ENCODE assay signal across 12 cellular contexts in the genomic region with DNA sequence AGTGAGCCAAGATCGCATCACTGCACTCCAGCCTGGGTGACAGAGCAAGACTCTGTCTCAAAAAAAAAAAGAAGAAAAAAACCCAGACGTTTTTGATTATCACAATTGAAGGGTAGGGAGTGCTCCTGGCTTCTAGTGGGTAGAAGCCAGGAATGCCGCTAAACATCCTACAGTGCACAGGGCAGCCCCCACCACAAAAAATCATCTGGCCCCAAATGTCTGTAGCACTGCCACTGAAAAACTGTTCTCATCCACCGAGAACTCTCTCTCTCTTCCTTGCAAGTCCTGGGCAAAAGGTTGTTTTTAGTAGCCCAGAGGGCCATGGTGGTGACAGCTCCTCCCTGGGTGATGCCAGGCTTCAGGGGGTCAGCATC. TPM values are rescaled to one million over a fixed set of nuclear protein-coding genes. Genes with fewer than 3 reads are reported as not detected.
DNase-seq lines count a peak whose midpoint lies in the region; FAIRE-seq and TF ChIP-seq lines count a peak whose summit lies in the region.
"Had no signal": no experiment of that assay in that cellular context is flagged by ENCODE, and none has a peak within 500 bp of the region (broad histone marks: within the 10 kb centered on the region; RNA-seq: fewer than 3 reads in every experiment).

No MANE protein-coding gene starts in this region.

- H3K27me3 ChIP-seq in subcutaneous abdominal adipose tissue (ENCODE audit: control insufficient read depth in 5 of 5, insufficient read depth in 4 of 5, low read length in 5 of 5) = no peaks in the 10 kb centered on the region

- H3K27ac ChIP-seq in HEK293 (ENCODE audit: extremely low read depth, low read depth, low read length) = peak overlapping the region; percentile 44
- H3K27ac ChIP-seq in kidney (ENCODE audit: low read depth in 2 of 2, low read length in 2 of 2) = no peak overlapping the region
- peak overlapping the region; percentile 86 for H3K27ac ChIP-seq in subcutaneous abdominal adipose tissue (ENCODE audit: low read depth, low read length)

- CTCF ChIA-PET in HEK293 (lab: Yijun Ruan, JAX) = interaction anchor here (0.6 to 2.7 kb wide), 3 partner anchors 15 kb away, joined by 3 to 14 read pairs (median 3); no protein-coding TSS in a partner anchor

- DNase-seq in activated T-helper 2 cell treated with anti-CD3 and anti-CD28 coated beads, Interferon-gamma antibody, Interleukin-2, Interleukin-4, amounts not matched to agents 10 μg/mL and 5 μg/mL and 100 μg/mL, durations not matched to agents 14 hours and 24 hours and 36 hours (ENCODE audit: low spot score) = no peak
- DNase-seq in kidney = peak; percentile 35
- no peak for DNase-seq in hippocampal formation (lab: John Stamatoyannopoulos, UW)
- no peak for DNase-seq in head of caudate nucleus
- DNase-seq in GM13977 (ENCODE audit: low spot score) = no peak
- DNase-seq in NCI-H2081 treated with DMSO at 0.1 percent for 48 hours (lab: John Stamatoyannopoulos, UW) = no peak
- DNase-seq: activated CD8-positive, alpha-beta memory T cell treated with anti-CD3 and anti-CD28 coated beads, Interleukin-2, amount 50 U/mL, for 48 hours; DMS79 treated with DMSO at 0.1 percent for 48 hours; NCI-H748 treated with DMSO at 0.1 percent for 48 hours had no signal

- no peaks in the 10 kb centered on the region for H3K27me3 Mint-ChIP-seq in activated T-helper 2 cell treated with anti-CD3 and anti-CD28 coated beads, Interferon-gamma antibody, Interleukin-2, Interleukin-4, amounts not matched to agents 10 μg/mL and 5 μg/mL and 100 μg/mL, durations not matched to agents 14 hours and 24 hours and 36 hours (ENCODE audit: low read depth)

- H3K9ac ChIP-seq in kidney (ENCODE audit: low read length in 2 of 2) (no peak overlapping the region), subcutaneous abdominal adipose tissue (ENCODE audit: low read length in 5 of 5) (no peak overlapping the region)

- peaks cover 18% of the 10 kb centered on the region for H3K4me1 Mint-ChIP-seq in activated T-helper 2 cell treated with anti-CD3 and anti-CD28 coated beads, Interferon-gamma antibody, Interleukin-2, Interleukin-4, amounts not matched to agents 10 μg/mL and 5 μg/mL and 100 μg/mL, durations not matched to agents 14 hours and 24 hours and 36 hours (ENCODE audit: low read depth)

- no peak for FAIRE-seq in kidney (lab: Jason Lieb, UNC)

- no peak overlapping the region for H3K4me3 Mint-ChIP-seq in activated T-helper 2 cell treated with anti-CD3 and anti-CD28 coated beads, Interferon-gamma antibody, Interleukin-2, Interleukin-4, amounts not matched to agents 10 μg/mL and 5 μg/mL and 100 μg/mL, durations not matched to agents 14 hours and 24 hours and 36 hours (ENCODE audit: low read depth)
- H3K4me3 Mint-ChIP-seq: T-helper 1 cell treated with Interleukin-12 subunit alpha and Interleukin-12 subunit beta and Interleukin-4 antibody, amounts not matched to agents 30 μg/mL and 1 μg/mL, for 36 hours had no signal

- H3K9me3 ChIP-seq in HEK293 (ENCODE audit: control insufficient read depth, insufficient read depth, low read depth, low read length) (no peaks in the 10 kb centered on the region), kidney (ENCODE audit: control insufficient read depth in 1 of 2, low read length in 2 of 2) (no peaks in the 10 kb centered on the region), subcutaneous abdominal adipose tissue (ENCODE audit: control insufficient read depth in 5 of 5, low read length in 5 of 5) (no peaks in the 10 kb centered on the region)

- no peaks in the 10 kb centered on the region for H3K36me3 Mint-ChIP-seq in activated T-helper 2 cell treated with anti-CD3 and anti-CD28 coated beads, Interferon-gamma antibody, Interleukin-2, Interleukin-4, amounts not matched to agents 10 μg/mL and 5 μg/mL and 100 μg/mL, durations not matched to agents 14 hours and 24 hours and 36 hours (ENCODE audit: low read depth)

- H3K4me1 ChIP-seq in HEK293 (ENCODE audit: control insufficient read depth, insufficient read depth, low read length) = peaks cover 17% of the 10 kb centered on the region
- peaks cover 10% of the 10 kb centered on the region in 2 donors for H3K4me1 ChIP-seq in kidney (ENCODE audit: control insufficient read depth in 1 of 2, insufficient read depth in 1 of 2, low read depth in 1 of 2, low read length in 2 of 2)
- peaks cover 0 to 42% (median 29%) of the 10 kb centered on the region in 5 donors for H3K4me1 ChIP-seq in subcutaneous abdominal adipose tissue (ENCODE audit: control insufficient read depth in 5 of 5, insufficient read depth in 5 of 5, low read length in 5 of 5)

- TF ChIP-seq CTCF in HEK293 (tag by site-specific recombination; IDR thresholded peaks at IDR 0.05) (no peak), kidney (IDR thresholded peaks at IDR 0.05; ENCODE audit: borderline replicate concordance, extremely low read depth, insufficient read depth) (no peak), GM13977 (IDR thresholded peaks at IDR 0.05; ENCODE audit: extremely low read depth, insufficient read depth, missing control alignments) (no peak)

- intact Hi-C loops in activated T-helper 2 cell treated with anti-CD3 and anti-CD28 coated beads, Interferon-gamma antibody, Interleukin-2, Interleukin-4, amounts not matched to agents 10 μg/mL and 5 μg/mL and 100 μg/mL, durations not matched to agents 14 hours and 24 hours and 36 hours (cut with micrococcal nuclease) = no loop called here
- intact Hi-C loops in kidney (cut with DNase I) = no loop called here
- intact Hi-C loops in head of caudate nucleus (cut with DNase I) = no loop called here

- H3K4me3 ChIP-seq in HEK293 (ENCODE audit: low read depth, low read length) (no peak overlapping the region), kidney (ENCODE audit: low read length in 2 of 2) (no peak overlapping the region), subcutaneous abdominal adipose tissue (ENCODE audit: low read depth in 1 of 5, low read length in 5 of 5) (no peak overlapping the region)

- POLR2A ChIA-PET in HEK293 (lab: Yijun Ruan, JAX) = no interaction called here

- in situ Hi-C loops in GM13977 (cut with MboI; ENCODE audit: low pct_unique_long_range_greater_than_20kb, low sequenced_read_pairs, unreplicated experiment) = no loop called here

- H3K36me3 ChIP-seq in HEK293 (ENCODE audit: control insufficient read depth in 2 of 2, insufficient read depth in 1 of 2, low read length in 2 of 2) = peaks cover 6 to 60% of the 10 kb centered on the region in 2 experiments; a peak in 2 of 3 replicates
- no peaks in the 10 kb centered on the region for H3K36me3 ChIP-seq in kidney (ENCODE audit: control insufficient read depth in 1 of 2, insufficient read depth in 2 of 2, low read length in 2 of 2)
- no peaks in the 10 kb centered on the region for H3K36me3 ChIP-seq in subcutaneous abdominal adipose tissue (ENCODE audit: control insufficient read depth in 5 of 5, insufficient read depth in 5 of 5, low read length in 5 of 5)

- peak overlapping the region; percentile 66 for H3K27ac Mint-ChIP-seq in activated T-helper 2 cell treated with anti-CD3 and anti-CD28 coated beads, Interferon-gamma antibody, Interleukin-2, Interleukin-4, amounts not matched to agents 10 μg/mL and 5 μg/mL and 100 μg/mL, durations not matched to agents 14 hours and 24 hours and 36 hours

- no peaks in the 10 kb centered on the region for H3K9me3 Mint-ChIP-seq in activated T-helper 2 cell treated with anti-CD3 and anti-CD28 coated beads, Interferon-gamma antibody, Interleukin-2, Interleukin-4, amounts not matched to agents 10 μg/mL and 5 μg/mL and 100 μg/mL, durations not matched to agents 14 hours and 24 hours and 36 hours
- H3K9me3 Mint-ChIP-seq: T-helper 1 cell treated with Interleukin-12 subunit alpha and Interleukin-12 subunit beta and Interleukin-4 antibody, amounts not matched to agents 30 μg/mL and 1 μg/mL, for 36 hours had no signal

TF ChIP-seq in HEK293, 187 proteins besides CTCF, POLR2A, EP300 and RAD21:
- TF ChIP-seq, protein P1, sequence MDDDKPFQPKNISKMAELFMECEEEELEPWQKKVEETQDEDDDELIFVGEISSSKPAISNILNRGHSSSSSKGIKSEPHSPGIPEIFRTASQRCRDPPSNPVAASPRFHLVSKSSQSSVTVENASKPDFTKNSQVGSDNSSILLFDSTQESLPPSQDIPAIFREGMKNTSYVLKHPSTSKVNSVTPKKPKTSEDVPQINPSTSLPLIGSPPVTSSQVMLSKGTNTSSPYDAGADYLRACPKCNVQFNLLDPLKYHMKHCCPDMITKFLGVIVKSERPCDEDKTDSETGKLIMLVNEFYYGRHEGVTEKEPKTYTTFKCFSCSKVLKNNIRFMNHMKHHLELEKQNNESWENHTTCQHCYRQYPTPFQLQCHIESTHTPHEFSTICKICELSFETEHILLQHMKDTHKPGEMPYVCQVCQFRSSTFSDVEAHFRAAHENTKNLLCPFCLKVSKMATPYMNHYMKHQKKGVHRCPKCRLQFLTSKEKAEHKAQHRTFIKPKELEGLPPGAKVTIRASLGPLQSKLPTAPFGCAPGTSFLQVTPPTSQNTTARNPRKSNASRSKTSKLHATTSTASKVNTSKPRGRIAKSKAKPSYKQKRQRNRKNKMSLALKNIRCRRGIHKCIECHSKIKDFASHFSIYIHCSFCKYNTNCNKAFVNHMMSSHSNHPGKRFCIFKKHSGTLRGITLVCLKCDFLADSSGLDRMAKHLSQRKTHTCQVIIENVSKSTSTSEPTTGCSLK (tag by site-specific recombination; IDR thresholded peaks at IDR 0.05) = no peak
- TF ChIP-seq, protein P2, sequence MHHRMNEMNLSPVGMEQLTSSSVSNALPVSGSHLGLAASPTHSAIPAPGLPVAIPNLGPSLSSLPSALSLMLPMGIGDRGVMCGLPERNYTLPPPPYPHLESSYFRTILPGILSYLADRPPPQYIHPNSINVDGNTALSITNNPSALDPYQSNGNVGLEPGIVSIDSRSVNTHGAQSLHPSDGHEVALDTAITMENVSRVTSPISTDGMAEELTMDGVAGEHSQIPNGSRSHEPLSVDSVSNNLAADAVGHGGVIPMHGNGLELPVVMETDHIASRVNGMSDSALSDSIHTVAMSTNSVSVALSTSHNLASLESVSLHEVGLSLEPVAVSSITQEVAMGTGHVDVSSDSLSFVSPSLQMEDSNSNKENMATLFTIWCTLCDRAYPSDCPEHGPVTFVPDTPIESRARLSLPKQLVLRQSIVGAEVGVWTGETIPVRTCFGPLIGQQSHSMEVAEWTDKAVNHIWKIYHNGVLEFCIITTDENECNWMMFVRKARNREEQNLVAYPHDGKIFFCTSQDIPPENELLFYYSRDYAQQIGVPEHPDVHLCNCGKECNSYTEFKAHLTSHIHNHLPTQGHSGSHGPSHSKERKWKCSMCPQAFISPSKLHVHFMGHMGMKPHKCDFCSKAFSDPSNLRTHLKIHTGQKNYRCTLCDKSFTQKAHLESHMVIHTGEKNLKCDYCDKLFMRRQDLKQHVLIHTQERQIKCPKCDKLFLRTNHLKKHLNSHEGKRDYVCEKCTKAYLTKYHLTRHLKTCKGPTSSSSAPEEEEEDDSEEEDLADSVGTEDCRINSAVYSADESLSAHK (tag by site-specific recombination; IDR thresholded peaks at IDR 0.05) = peak; percentile 89

RNA-seq across cellular contexts. Expression of a gene that starts 35.6 kb away (rescaled TPM):
- 6.9 and 7.7 TPM in 2 replicates for total RNA-seq in activated T-helper 2 cell treated with anti-CD3 and anti-CD28 coated beads, Interferon-gamma antibody, Interleukin-2, Interleukin-4, amounts not matched to agents 10 μg/mL and 5 μg/mL and 100 μg/mL, durations not matched to agents 14 hours and 24 hours and 36 hours
- 9.1 TPM for total RNA-seq in kidney
- 3.2 TPM for polyA plus RNA-seq in kidney (ENCODE audit: insufficient read depth, low read depth, low replicate concordance)

Comparison
In these comparisons a context has a peak if more than half of its experiments do, and no peak if none do; other contexts are left out.
1. H3K27ac ChIP-seq: peak in HEK293 (single experiment) and subcutaneous abdominal adipose tissue (single experiment); none in kidney (0 of 2).